Comparison of ENCODE assay signal across 1 cellular context in the genomic region with DNA sequence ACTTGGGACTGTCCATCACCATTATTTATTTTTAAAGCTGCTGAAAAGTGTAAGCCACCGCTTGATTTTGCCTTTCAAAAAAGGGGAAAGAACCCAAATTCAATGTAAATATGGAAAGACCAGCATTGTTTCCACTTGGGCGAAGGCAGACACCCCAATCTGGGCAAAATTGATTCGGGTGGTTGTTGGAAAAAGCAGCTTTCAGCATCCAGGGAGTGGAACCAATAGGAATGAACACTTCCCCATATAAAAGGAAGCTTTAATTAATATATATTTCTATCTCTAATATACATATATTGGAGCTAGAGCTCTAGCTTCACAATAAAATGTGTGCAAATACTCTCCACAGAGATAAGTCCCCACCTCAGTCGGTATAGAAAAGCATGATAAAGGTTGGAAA.
TF ChIP-seq lines count a peak whose summit lies in the region.

A gene (plus strand): TSS at position 301 of the 400 bp plus-strand sequence. CDS start 530 bp downstream, outside the sequence.

TF ChIP-seq in GM23338, 12 proteins besides CTCF, POLR2A, EP300 and RAD21 (continued from another document):
- TF ChIP-seq, protein P1, sequence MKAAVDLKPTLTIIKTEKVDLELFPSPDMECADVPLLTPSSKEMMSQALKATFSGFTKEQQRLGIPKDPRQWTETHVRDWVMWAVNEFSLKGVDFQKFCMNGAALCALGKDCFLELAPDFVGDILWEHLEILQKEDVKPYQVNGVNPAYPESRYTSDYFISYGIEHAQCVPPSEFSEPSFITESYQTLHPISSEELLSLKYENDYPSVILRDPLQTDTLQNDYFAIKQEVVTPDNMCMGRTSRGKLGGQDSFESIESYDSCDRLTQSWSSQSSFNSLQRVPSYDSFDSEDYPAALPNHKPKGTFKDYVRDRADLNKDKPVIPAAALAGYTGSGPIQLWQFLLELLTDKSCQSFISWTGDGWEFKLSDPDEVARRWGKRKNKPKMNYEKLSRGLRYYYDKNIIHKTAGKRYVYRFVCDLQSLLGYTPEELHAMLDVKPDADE (IDR thresholded peaks at IDR 0.05): no peak
- no peak for TF ChIP-seq POLR2AphosphoS5 (IDR thresholded peaks at IDR 0.05; ENCODE audit: low read depth)
TF ChIP-seq in GM23338: peak in this region for 0.
